23 cellular contexts compared by ENCODE assay signal in genomic region chr5:137216976-137217598, GRCh38.
"Had no signal": no experiment of that assay in that cellular context is flagged by ENCODE, and none has a peak within 500 bp of the region (broad histone marks: within the 10 kb centered on the region; RNA-seq: fewer than 3 reads in every experiment).

No MANE protein-coding gene starts in this region.

- H3K27me3 Mint-ChIP-seq: activated CD4-positive, alpha-beta memory T cell treated with anti-CD3 and anti-CD28 coated beads, Interleukin-2, amount 10 ng/mL, durations not matched to agents 7 days and 5 days; effector memory CD8-positive, alpha-beta T cell had no signal

- H3K36me3 ChIP-seq: colonic mucosa, gastroesophageal sphincter, ovary, suprapubic skin, tibial nerve had no signal

- H3K27ac ChIP-seq: colonic mucosa, gastroesophageal sphincter, ovary, suprapubic skin, tibial nerve had no signal

- H3K9me3 Mint-ChIP-seq: activated CD4-positive, alpha-beta memory T cell treated with anti-CD3 and anti-CD28 coated beads, Interleukin-2, amount 10 ng/mL, durations not matched to agents 7 days and 5 days; activated CD4-positive, alpha-beta T cell treated with anti-CD3 and anti-CD28 coated beads, Interleukin-2, amount 10 ng/mL, durations not matched to agents 7 days and 5 days; activated naive CD4-positive, alpha-beta T cell treated with anti-CD3 and anti-CD28 coated beads, Interleukin-2, amount 10 ng/mL, durations not matched to agents 7 days and 5 days; activated naive CD8-positive, alpha-beta T cell treated with anti-CD3 and anti-CD28 coated beads, Interleukin-2, amount 10 ng/mL, durations not matched to agents 7 days and 5 days; activated T-cell treated with anti-CD3 and anti-CD28 coated beads, Interleukin-2, amount 50 U/mL, for 24 hours; effector memory CD8-positive, alpha-beta T cell had no signal

- H3K27me3 ChIP-seq: colonic mucosa, gastroesophageal sphincter, ovary, suprapubic skin, tibial nerve had no signal

- H3K27ac Mint-ChIP-seq: activated CD4-positive, alpha-beta memory T cell treated with anti-CD3 and anti-CD28 coated beads, Interleukin-2, amount 10 ng/mL, durations not matched to agents 7 days and 5 days; activated CD4-positive, alpha-beta T cell treated with anti-CD3 and anti-CD28 coated beads, Interleukin-2, amount 10 ng/mL, durations not matched to agents 7 days and 5 days; activated naive CD4-positive, alpha-beta T cell treated with anti-CD3 and anti-CD28 coated beads, Interleukin-2, amount 10 ng/mL, durations not matched to agents 7 days and 5 days; activated naive CD8-positive, alpha-beta T cell treated with anti-CD3 and anti-CD28 coated beads, Interleukin-2, amount 10 ng/mL, durations not matched to agents 7 days and 5 days; activated T-cell treated with anti-CD3 and anti-CD28 coated beads, Interleukin-2, amount 50 U/mL, for 24 hours; progenitor cell of endocrine pancreas had no signal

- DNase-seq: activated CD4-positive, alpha-beta memory T cell treated with anti-CD3 and anti-CD28 coated beads, Interleukin-2, amount 10 ng/mL, durations not matched to agents 7 days and 5 days; activated CD4-positive, alpha-beta T cell treated with anti-CD3 and anti-CD28 coated beads, Interleukin-2, amount 10 ng/mL, durations not matched to agents 7 days and 5 days; activated CD4-positive, CD25-positive, alpha-beta regulatory T cell treated with anti-CD3 and anti-CD28 coated beads, Interleukin-2, amount 50 U/mL, for 72 hours; activated CD8-positive, alpha-beta memory T cell treated with anti-CD3 and anti-CD28 coated beads, Interleukin-2, amount 50 U/mL, for 48 hours; activated gamma-delta T cell; activated naive CD4-positive, alpha-beta T cell treated with anti-CD3 and anti-CD28 coated beads, Interleukin-2, amount 10 ng/mL, durations not matched to agents 7 days and 5 days; activated naive CD8-positive, alpha-beta T cell treated with anti-CD3 and anti-CD28 coated beads, Interleukin-2, amount 10 ng/mL, durations not matched to agents 7 days and 5 days; activated T-cell treated with anti-CD3 and anti-CD28 coated beads, Interleukin-2, amount 50 U/mL, for 24 hours; amniotic stem cell; colonic mucosa; effector memory CD8-positive, alpha-beta T cell; hippocampal formation; left colon; ovary; stimulated activated CD4-positive, alpha-beta T cell treated with anti-CD3 and anti-CD28 coated beads, Interleukin-15, amount 100 ng/mL, for 24 hours; stimulated activated CD4-positive, alpha-beta T cell treated with anti-CD3 and anti-CD28 coated beads, Interleukin-2, amount 100 ng/mL, for 24 hours; stimulated activated naive CD4-positive, alpha-beta T cell; T-helper 17 cell; T1000 had no signal

- H3K36me3 Mint-ChIP-seq: activated naive CD4-positive, alpha-beta T cell treated with anti-CD3 and anti-CD28 coated beads, Interleukin-2, amount 10 ng/mL, durations not matched to agents 7 days and 5 days; activated naive CD8-positive, alpha-beta T cell treated with anti-CD3 and anti-CD28 coated beads, Interleukin-2, amount 10 ng/mL, durations not matched to agents 7 days and 5 days had no signal

- ATAC-seq: effector memory CD8-positive, alpha-beta T cell; gastroesophageal sphincter; left colon; T-helper 17 cell had no signal

- H3K9me3 ChIP-seq: colonic mucosa, gastroesophageal sphincter, ovary, suprapubic skin, tibial nerve had no signal

- H3K4me1 ChIP-seq: colonic mucosa had no signal

- H3K4me3 ChIP-seq: colonic mucosa, gastroesophageal sphincter, ovary, suprapubic skin, tibial nerve had no signal

- H3K4me3 Mint-ChIP-seq: activated CD4-positive, alpha-beta memory T cell treated with anti-CD3 and anti-CD28 coated beads, Interleukin-2, amount 10 ng/mL, durations not matched to agents 7 days and 5 days; activated CD4-positive, alpha-beta T cell treated with anti-CD3 and anti-CD28 coated beads, Interleukin-2, amount 10 ng/mL, durations not matched to agents 7 days and 5 days; activated naive CD4-positive, alpha-beta T cell treated with anti-CD3 and anti-CD28 coated beads, Interleukin-2, amount 10 ng/mL, durations not matched to agents 7 days and 5 days; activated naive CD8-positive, alpha-beta T cell treated with anti-CD3 and anti-CD28 coated beads, Interleukin-2, amount 10 ng/mL, durations not matched to agents 7 days and 5 days; activated T-cell treated with anti-CD3 and anti-CD28 coated beads, Interleukin-2, amount 50 U/mL, for 24 hours; effector memory CD8-positive, alpha-beta T cell; T-helper 17 cell had no signal

- H3K4me1 Mint-ChIP-seq: activated CD4-positive, alpha-beta memory T cell treated with anti-CD3 and anti-CD28 coated beads, Interleukin-2, amount 10 ng/mL, durations not matched to agents 7 days and 5 days; activated CD4-positive, alpha-beta T cell treated with anti-CD3 and anti-CD28 coated beads, Interleukin-2, amount 10 ng/mL, durations not matched to agents 7 days and 5 days; activated naive CD4-positive, alpha-beta T cell treated with anti-CD3 and anti-CD28 coated beads, Interleukin-2, amount 10 ng/mL, durations not matched to agents 7 days and 5 days; activated naive CD8-positive, alpha-beta T cell treated with anti-CD3 and anti-CD28 coated beads, Interleukin-2, amount 10 ng/mL, durations not matched to agents 7 days and 5 days; T-helper 17 cell had no signal
